In the genomic region with DNA sequence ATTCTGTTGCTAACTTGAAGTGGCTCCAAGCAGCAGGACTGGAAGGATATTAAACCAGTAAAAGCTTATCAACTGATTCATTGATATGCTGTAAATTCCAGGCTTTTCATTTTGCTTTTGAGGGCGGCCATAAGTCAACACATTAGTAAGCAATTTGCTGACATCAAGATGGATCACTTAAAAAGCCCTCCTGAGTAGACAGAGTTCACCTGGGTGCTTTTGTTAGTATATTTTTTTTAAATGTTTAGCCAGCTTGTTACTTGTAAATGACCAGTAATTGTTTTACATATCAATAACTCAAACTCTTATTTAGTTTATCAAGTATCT, we compare ENCODE assay signal across 1 cellular context.
TF ChIP-seq lines count a peak whose summit lies in the region.

No MANE protein-coding gene starts in this region.

TF ChIP-seq in GM23338, 12 proteins besides CTCF, POLR2A, EP300 and RAD21:
- TF ChIP-seq EZH2 (IDR thresholded peaks at IDR 0.05; ENCODE audit: low read depth, unreplicated experiment) (no peak), EZH2phosphoT487 (IDR thresholded peaks at IDR 0.05; ENCODE audit: unreplicated experiment) (no peak), CREB1 (CRISPR knock-in tag; IDR thresholded peaks at IDR 0.05; ENCODE audit: low read depth) (no peak), ZNF114 (CRISPR knock-in tag; IDR thresholded peaks at IDR 0.05) (no peak), STAT1 (IDR thresholded peaks at IDR 0.05; ENCODE audit: unreplicated experiment) (no peak), POLR2AphosphoS5 (IDR thresholded peaks at IDR 0.05; ENCODE audit: low read depth) (no peak), ZNF331 (CRISPR knock-in tag; IDR thresholded peaks at IDR 0.05; ENCODE audit: low read depth) (no peak), JUNB (IDR thresholded peaks at IDR 0.05; ENCODE audit: unreplicated experiment) (no peak), REST (IDR thresholded peaks at IDR 0.05; ENCODE audit: unreplicated experiment) (no peak), NANOG (IDR thresholded peaks at IDR 0.05; ENCODE audit: borderline replicate concordance) (no peak)
- TF ChIP-seq, protein P1, sequence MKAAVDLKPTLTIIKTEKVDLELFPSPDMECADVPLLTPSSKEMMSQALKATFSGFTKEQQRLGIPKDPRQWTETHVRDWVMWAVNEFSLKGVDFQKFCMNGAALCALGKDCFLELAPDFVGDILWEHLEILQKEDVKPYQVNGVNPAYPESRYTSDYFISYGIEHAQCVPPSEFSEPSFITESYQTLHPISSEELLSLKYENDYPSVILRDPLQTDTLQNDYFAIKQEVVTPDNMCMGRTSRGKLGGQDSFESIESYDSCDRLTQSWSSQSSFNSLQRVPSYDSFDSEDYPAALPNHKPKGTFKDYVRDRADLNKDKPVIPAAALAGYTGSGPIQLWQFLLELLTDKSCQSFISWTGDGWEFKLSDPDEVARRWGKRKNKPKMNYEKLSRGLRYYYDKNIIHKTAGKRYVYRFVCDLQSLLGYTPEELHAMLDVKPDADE (IDR thresholded peaks at IDR 0.05): no peak
- TF ChIP-seq, protein P2, sequence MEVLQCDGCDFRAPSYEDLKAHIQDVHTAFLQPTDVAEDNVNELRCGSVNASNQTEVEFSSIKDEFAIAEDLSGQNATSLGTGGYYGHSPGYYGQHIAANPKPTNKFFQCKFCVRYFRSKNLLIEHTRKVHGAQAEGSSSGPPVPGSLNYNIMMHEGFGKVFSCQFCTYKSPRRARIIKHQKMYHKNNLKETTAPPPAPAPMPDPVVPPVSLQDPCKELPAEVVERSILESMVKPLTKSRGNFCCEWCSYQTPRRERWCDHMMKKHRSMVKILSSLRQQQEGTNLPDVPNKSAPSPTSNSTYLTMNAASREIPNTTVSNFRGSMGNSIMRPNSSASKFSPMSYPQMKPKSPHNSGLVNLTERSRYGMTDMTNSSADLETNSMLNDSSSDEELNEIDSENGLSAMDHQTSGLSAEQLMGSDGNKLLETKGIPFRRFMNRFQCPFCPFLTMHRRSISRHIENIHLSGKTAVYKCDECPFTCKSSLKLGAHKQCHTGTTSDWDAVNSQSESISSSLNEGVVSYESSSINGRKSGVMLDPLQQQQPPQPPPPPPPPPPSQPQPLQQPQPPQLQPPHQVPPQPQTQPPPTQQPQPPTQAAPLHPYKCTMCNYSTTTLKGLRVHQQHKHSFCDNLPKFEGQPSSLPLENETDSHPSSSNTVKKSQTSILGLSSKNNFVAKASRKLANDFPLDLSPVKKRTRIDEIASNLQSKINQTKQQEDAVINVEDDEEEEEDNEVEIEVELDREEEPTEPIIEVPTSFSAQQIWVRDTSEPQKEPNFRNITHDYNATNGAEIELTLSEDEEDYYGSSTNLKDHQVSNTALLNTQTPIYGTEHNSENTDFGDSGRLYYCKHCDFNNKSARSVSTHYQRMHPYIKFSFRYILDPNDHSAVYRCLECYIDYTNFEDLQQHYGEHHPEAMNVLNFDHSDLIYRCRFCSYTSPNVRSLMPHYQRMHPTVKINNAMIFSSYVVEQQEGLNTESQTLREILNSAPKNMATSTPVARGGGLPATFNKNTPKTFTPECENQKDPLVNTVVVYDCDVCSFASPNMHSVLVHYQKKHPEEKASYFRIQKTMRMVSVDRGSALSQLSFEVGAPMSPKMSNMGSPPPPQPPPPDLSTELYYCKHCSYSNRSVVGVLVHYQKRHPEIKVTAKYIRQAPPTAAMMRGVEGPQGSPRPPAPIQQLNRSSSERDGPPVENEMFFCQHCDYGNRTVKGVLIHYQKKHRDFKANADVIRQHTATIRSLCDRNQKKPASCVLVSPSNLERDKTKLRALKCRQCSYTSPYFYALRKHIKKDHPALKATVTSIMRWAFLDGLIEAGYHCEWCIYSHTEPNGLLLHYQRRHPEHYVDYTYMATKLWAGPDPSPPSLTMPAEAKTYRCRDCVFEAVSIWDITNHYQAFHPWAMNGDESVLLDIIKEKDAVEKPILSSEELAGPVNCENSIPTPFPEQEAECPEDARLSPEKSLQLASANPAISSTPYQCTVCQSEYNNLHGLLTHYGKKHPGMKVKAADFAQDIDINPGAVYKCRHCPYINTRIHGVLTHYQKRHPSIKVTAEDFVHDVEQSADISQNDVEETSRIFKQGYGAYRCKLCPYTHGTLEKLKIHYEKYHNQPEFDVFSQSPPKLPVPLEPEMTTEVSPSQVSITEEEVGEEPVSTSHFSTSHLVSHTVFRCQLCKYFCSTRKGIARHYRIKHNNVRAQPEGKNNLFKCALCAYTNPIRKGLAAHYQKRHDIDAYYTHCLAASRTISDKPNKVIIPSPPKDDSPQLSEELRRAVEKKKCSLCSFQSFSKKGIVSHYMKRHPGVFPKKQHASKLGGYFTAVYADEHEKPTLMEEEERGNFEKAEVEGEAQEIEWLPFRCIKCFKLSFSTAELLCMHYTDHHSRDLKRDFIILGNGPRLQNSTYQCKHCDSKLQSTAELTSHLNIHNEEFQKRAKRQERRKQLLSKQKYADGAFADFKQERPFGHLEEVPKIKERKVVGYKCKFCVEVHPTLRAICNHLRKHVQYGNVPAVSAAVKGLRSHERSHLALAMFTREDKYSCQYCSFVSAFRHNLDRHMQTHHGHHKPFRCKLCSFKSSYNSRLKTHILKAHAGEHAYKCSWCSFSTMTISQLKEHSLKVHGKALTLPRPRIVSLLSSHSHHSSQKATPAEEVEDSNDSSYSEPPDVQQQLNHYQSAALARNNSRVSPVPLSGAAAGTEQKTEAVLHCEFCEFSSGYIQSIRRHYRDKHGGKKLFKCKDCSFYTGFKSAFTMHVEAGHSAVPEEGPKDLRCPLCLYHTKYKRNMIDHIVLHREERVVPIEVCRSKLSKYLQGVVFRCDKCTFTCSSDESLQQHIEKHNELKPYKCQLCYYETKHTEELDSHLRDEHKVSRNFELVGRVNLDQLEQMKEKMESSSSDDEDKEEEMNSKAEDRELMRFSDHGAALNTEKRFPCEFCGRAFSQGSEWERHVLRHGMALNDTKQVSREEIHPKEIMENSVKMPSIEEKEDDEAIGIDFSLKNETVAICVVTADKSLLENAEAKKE (CRISPR knock-in tag; IDR thresholded peaks at IDR 0.05): no peak
